In the genomic region with DNA sequence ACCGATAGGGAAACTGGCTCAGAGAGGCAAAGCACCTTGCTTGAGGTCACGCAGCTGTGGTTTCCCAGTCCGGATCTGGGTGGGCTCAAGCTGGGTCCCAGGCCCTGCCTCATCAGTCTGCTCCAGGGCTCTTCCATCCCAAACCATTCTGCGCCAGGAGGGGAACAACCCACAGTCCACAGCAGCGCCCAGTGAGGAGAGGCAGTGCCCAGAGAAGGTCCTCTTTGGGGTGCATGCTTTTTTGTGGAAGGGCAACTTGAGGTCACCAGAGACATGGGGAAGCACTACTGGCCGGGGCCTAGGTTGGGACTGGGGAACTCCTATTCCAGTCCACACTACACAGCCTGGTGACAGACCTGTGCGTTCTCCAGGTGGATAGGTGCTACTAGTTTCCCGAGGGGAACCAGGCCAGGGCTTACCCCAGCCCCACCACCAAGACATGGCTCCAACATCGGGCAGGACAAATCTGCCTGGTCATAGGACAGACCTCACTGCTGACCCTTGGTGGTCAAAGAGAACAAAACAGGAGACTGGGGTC, we compare ENCODE assay signal across 15 cellular contexts.
A peak's percentile ranks its signal among the peaks of the same experiment; 100 is the strongest.
DNase-seq lines count a peak whose midpoint lies in the region; ATAC-seq and TF ChIP-seq lines count a peak whose summit lies in the region.
"Had no signal": no experiment of that assay in that cellular context is flagged by ENCODE, and none has a peak within 500 bp of the region (broad histone marks: within the 10 kb centered on the region; RNA-seq: fewer than 3 reads in every experiment).

No MANE protein-coding gene starts in this region.

- no peak for TF ChIP-seq POLR2A in heart left ventricle (IDR thresholded peaks at IDR 0.05)

- DNase-seq in right atrium auricular region (ENCODE audit: low spot score) (peak; percentile 51), heart left ventricle (no peak), colonic mucosa (peak; percentile 14), omental fat pad (ENCODE audit: low spot score) (peak; percentile 5), NCI-H446 (lab: John Stamatoyannopoulos, UW) (no peak), retina (no peak), glomerular visceral epithelial cell (ENCODE audit: extremely low spot score) (no peak)
- DNase-seq: BE2C, DMS79 treated with DMSO at 0.1 percent for 48 hours, HFFc6, KG1, NCI-H1048, NCI-H2107, NCI-H345 had no signal

- H3K4me1 ChIP-seq in right atrium auricular region: no peaks in the 10 kb centered on the region
- H3K4me1 ChIP-seq in heart left ventricle: peaks cover 0 to 3% (median 0%) of the 10 kb centered on the region in 12 donors
- no peaks in the 10 kb centered on the region for H3K4me1 ChIP-seq in colonic mucosa
- H3K4me1 ChIP-seq: BE2C had no signal

- no peaks in the 10 kb centered on the region for H3K9me3 ChIP-seq in right atrium auricular region
- no peaks in the 10 kb centered on the region for H3K9me3 ChIP-seq in heart left ventricle
- no peaks in the 10 kb centered on the region for H3K9me3 ChIP-seq in colonic mucosa
- H3K9me3 ChIP-seq: BE2C had no signal

- H3K36me3 ChIP-seq in right atrium auricular region (no peaks in the 10 kb centered on the region), heart left ventricle (no peaks in the 10 kb centered on the region), colonic mucosa (no peaks in the 10 kb centered on the region)
- H3K36me3 ChIP-seq: BE2C had no signal

- intact Hi-C loops in heart left ventricle (cut with DNase I): no loop called here
- intact Hi-C loops in colonic mucosa (cut with DNase I): no loop called here

- no peak for ATAC-seq in heart left ventricle
- no peak for ATAC-seq in omental fat pad (ENCODE audit: low FRiP score)
- ATAC-seq: CD8-positive, alpha-beta T cell had no signal

- H3K27ac ChIP-seq in right atrium auricular region (no peak overlapping the region), heart left ventricle (no peak overlapping the region), colonic mucosa (no peak overlapping the region)

- TF ChIP-seq CTCF in right atrium auricular region (IDR thresholded peaks at IDR 0.05) (no peak), heart left ventricle (IDR thresholded peaks at IDR 0.05) (no peak), colonic mucosa (IDR thresholded peaks at IDR 0.05) (no peak), omental fat pad (IDR thresholded peaks at IDR 0.05) (no peak)

- H3K27me3 ChIP-seq in right atrium auricular region (no peaks in the 10 kb centered on the region), heart left ventricle (peaks cover 0 to 21% (median 0%) of the 10 kb centered on the region in 9 donors), colonic mucosa (no peaks in the 10 kb centered on the region)
- H3K27me3 ChIP-seq: BE2C had no signal

- H3K9ac ChIP-seq in colonic mucosa (ENCODE audit: low read depth in 2 of 2, low read length in 2 of 2): no peak overlapping the region

- H3K4me3 ChIP-seq in right atrium auricular region: no peak overlapping the region
- H3K4me3 ChIP-seq in heart left ventricle: no peak overlapping the region
- H3K4me3 ChIP-seq in colonic mucosa: no peak overlapping the region

- WGBS in heart left ventricle, 4 donors: 81 to 92% (median 90%) methylated on average over 8 to 9 of the region's 9 CpGs

Comparison
In these comparisons a context has a peak if more than half of its experiments do, and no peak if none do; other contexts are left out.
1. DNase-seq: peak in right atrium auricular region (single experiment), colonic mucosa (single experiment) and omental fat pad (single experiment); none in heart left ventricle (0 of 5), NCI-H446 (0 of 2), retina (single experiment) and glomerular visceral epithelial cell (single experiment).